Comparison of ENCODE assay signal across 10 cellular contexts in the genomic region with DNA sequence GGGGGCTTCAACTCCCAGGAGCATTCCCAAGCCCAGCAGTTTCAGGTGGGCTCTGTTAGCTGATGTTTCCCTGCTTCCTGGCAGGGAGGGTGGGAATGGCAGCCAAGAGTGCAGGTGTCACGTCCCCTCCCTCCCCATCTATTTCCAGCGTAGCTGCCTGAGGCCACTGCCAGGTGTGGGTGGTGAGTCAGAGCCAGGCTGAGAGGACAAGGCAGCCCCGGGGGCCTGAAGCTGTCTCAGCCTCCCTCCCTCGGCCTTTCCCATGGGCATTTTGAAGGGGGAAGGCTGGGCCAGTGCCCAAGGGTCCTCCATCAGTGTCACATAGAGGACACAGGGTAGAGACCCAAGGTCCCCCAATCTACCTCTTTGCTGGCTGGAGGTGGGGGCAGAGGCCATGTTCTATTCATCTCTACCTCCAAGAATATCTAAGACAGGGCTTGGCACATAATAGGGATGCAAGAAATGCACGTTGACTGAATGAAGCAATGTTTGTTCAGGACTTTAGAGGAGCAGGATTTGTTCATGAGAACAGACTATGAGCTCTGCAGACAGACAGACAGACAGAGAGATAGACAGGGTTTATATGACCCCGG. TPM values are rescaled to one million over a fixed set of nuclear protein-coding genes. Genes with fewer than 3 reads are reported as not detected.
DNase-seq lines count a peak whose midpoint lies in the region; ATAC-seq and TF ChIP-seq lines count a peak whose summit lies in the region.
"Had no signal": no experiment of that assay in that cellular context is flagged by ENCODE, and none has a peak within 500 bp of the region (broad histone marks: within the 10 kb centered on the region; RNA-seq: fewer than 3 reads in every experiment).

No MANE protein-coding gene starts in this region.

- H3K79me2 ChIP-seq in HCT116 (ENCODE audit: insufficient read depth, low read length): no peaks in the 10 kb centered on the region

- no peaks in the 10 kb centered on the region for H4K20me1 ChIP-seq in HCT116 (ENCODE audit: insufficient read depth)

- H3K9ac ChIP-seq in HCT116 (ENCODE audit: low read length): peak overlapping the region; percentile 7; the same call in 1 of the 2 replicates

- peaks cover 17 to 40% of the 10 kb centered on the region in 2 experiments for H3K4me1 ChIP-seq in HCT116 (ENCODE audit: control insufficient read depth in 1 of 2, insufficient read depth in 2 of 2, low read length in 2 of 2)

- CTCF ChIA-PET in CD4-positive, alpha-beta T cell (lab: Charles Lee): interaction anchor here (0.9 to 6.5 kb wide), 3 partner anchors 17 to 43 kb away, joined by 3 to 25 read pairs (median 12); no protein-coding TSS in a partner anchor
- CTCF ChIA-PET in HCT116 (lab: Charles Lee): interaction anchor here (1.1 to 1.9 kb wide), 2 partner anchors 41 to 44 kb away, joined by 3 to 4 read pairs; no protein-coding TSS in a partner anchor

- DNase-seq in CD4-positive, alpha-beta T cell: no peak
- DNase-seq in HCT116 (ENCODE audit: low read depth, low spot score): no peak
- DNase-seq in RPMI7951 (ENCODE audit: low read depth): peak; percentile 70
- DNase-seq in lung microvascular endothelial cell (ENCODE audit: low read depth in 2 of 2): peak; percentile 25 to 59
- DNase-seq in stimulated activated CD4-positive, alpha-beta T cell treated with anti-CD3 and anti-CD28 coated beads, Interleukin-2, amount 100 ng/mL, for 48 hours: no peak
- no peak for DNase-seq in natural killer cell treated with Interleukin-12 subunit alpha and Interleukin-12 subunit beta and Interleukin-15 and Interleukin-18, amount 100 ng/mL, for 72 hours (ENCODE audit: low spot score)
- no peak for DNase-seq in activated T-cell treated with anti-CD3 and anti-CD28 coated beads, Interleukin-2, amount 50 U/mL, for 24 hours
- DNase-seq: stimulated activated CD4-positive, alpha-beta T cell treated with anti-CD3 and anti-CD28 coated beads, Interleukin-4, amount 100 ng/mL, for 1 hour had no signal

- H3K9me3 Mint-ChIP-seq in CD4-positive, alpha-beta T cell: no peaks in the 10 kb centered on the region
- H3K9me3 Mint-ChIP-seq in natural killer cell treated with Interleukin-12 subunit alpha and Interleukin-12 subunit beta and Interleukin-15 and Interleukin-18, amount 100 ng/mL, for 72 hours: no peaks in the 10 kb centered on the region
- no peaks in the 10 kb centered on the region for H3K9me3 Mint-ChIP-seq in activated T-cell treated with anti-CD3 and anti-CD28 coated beads, Interleukin-2, amount 50 U/mL, for 24 hours

- peak overlapping the region; percentile 29 for H2AFZ ChIP-seq in HCT116 (ENCODE audit: low read depth, low read length, poor library complexity, severe bottlenecking)

- no peaks in the 10 kb centered on the region for H3K27me3 Mint-ChIP-seq in CD4-positive, alpha-beta T cell
- peaks cover 0 to 4% of the 10 kb centered on the region in 2 donors for H3K27me3 Mint-ChIP-seq in natural killer cell treated with Interleukin-12 subunit alpha and Interleukin-12 subunit beta and Interleukin-15 and Interleukin-18, amount 100 ng/mL, for 72 hours
- no peaks in the 10 kb centered on the region for H3K27me3 Mint-ChIP-seq in activated T-cell treated with anti-CD3 and anti-CD28 coated beads, Interleukin-2, amount 50 U/mL, for 24 hours
- H3K27me3 Mint-ChIP-seq: activated naive CD8-positive, alpha-beta T cell had no signal

- no peak overlapping the region for H3K4me3 ChIP-seq in HCT116 (replicated peaks in 1 of 2; ENCODE audit: low read depth in 1 of 2, low read length in 2 of 2)

- ATAC-seq in CD4-positive, alpha-beta T cell (ENCODE audit: poor library complexity): no peak
- peak; percentile 84 for ATAC-seq in HCT116
- ATAC-seq in HG03025 (IDR thresholded peaks at IDR 0.05; ENCODE audit: low FRiP score, unreplicated experiment): no peak
- ATAC-seq in natural killer cell treated with Interleukin-12 subunit alpha and Interleukin-12 subunit beta and Interleukin-15 and Interleukin-18, amount 100 ng/mL, for 72 hours: no peak

- no peaks in the 10 kb centered on the region for H3K36me3 ChIP-seq in HCT116 (ENCODE audit: control insufficient read depth in 1 of 2, insufficient read depth in 2 of 2, low read length in 2 of 2)

- no peaks in the 10 kb centered on the region for H3K36me3 Mint-ChIP-seq in CD4-positive, alpha-beta T cell (ENCODE audit: low read depth)
- H3K36me3 Mint-ChIP-seq in natural killer cell treated with Interleukin-12 subunit alpha and Interleukin-12 subunit beta and Interleukin-15 and Interleukin-18, amount 100 ng/mL, for 72 hours: no peaks in the 10 kb centered on the region
- H3K36me3 Mint-ChIP-seq in activated T-cell treated with anti-CD3 and anti-CD28 coated beads, Interleukin-2, amount 50 U/mL, for 24 hours (ENCODE audit: low read depth): no peaks in the 10 kb centered on the region
- H3K36me3 Mint-ChIP-seq: activated naive CD8-positive, alpha-beta T cell had no signal

- peak overlapping the region; percentile 70 for H3K4me2 ChIP-seq in HCT116 (ENCODE audit: low read length)

- H3K4me3 Mint-ChIP-seq in CD4-positive, alpha-beta T cell: no peak overlapping the region
- H3K4me3 Mint-ChIP-seq in natural killer cell treated with Interleukin-12 subunit alpha and Interleukin-12 subunit beta and Interleukin-15 and Interleukin-18, amount 100 ng/mL, for 72 hours: no peak overlapping the region
- no peak overlapping the region for H3K4me3 Mint-ChIP-seq in activated T-cell treated with anti-CD3 and anti-CD28 coated beads, Interleukin-2, amount 50 U/mL, for 24 hours
- H3K4me3 Mint-ChIP-seq: activated naive CD8-positive, alpha-beta T cell had no signal

- peak overlapping the region; percentile 78 for H3K27ac Mint-ChIP-seq in CD4-positive, alpha-beta T cell
- H3K27ac Mint-ChIP-seq in natural killer cell treated with Interleukin-12 subunit alpha and Interleukin-12 subunit beta and Interleukin-15 and Interleukin-18, amount 100 ng/mL, for 72 hours: no peak overlapping the region
- H3K27ac Mint-ChIP-seq in activated T-cell treated with anti-CD3 and anti-CD28 coated beads, Interleukin-2, amount 50 U/mL, for 24 hours: no peak overlapping the region

- H3K9me2 ChIP-seq in HCT116 (ENCODE audit: insufficient read depth): no peaks in the 10 kb centered on the region

- H3K4me1 Mint-ChIP-seq in CD4-positive, alpha-beta T cell (ENCODE audit: low read depth): peaks cover 81% of the 10 kb centered on the region
- peaks cover 20 to 22% of the 10 kb centered on the region in 2 donors for H3K4me1 Mint-ChIP-seq in natural killer cell treated with Interleukin-12 subunit alpha and Interleukin-12 subunit beta and Interleukin-15 and Interleukin-18, amount 100 ng/mL, for 72 hours (ENCODE audit: low read depth in 2 of 2)
- H3K4me1 Mint-ChIP-seq in activated T-cell treated with anti-CD3 and anti-CD28 coated beads, Interleukin-2, amount 50 U/mL, for 24 hours (ENCODE audit: low read depth): peaks cover 88% of the 10 kb centered on the region

- BruUV-seq in HCT116 (replicated peaks; lab: Mats Ljungman, UMichigan): no TSS peak

- no peaks in the 10 kb centered on the region for H3K27me3 ChIP-seq in CD4-positive, alpha-beta T cell (ENCODE audit: control insufficient read depth, insufficient read depth, low read length)
- no peaks in the 10 kb centered on the region for H3K27me3 ChIP-seq in HCT116 (ENCODE audit: insufficient read depth, low read length)

- TF ChIP-seq CTCF in CD4-positive, alpha-beta T cell (IDR thresholded peaks at IDR 0.05): no peak
- no peak for TF ChIP-seq CTCF in HCT116 (IDR thresholded peaks at IDR 0.05 in 2 of 3, conservative IDR thresholded peaks at IDR 0.05 in 1 of 3; ENCODE audit: borderline replicate concordance in 1 of 3, insufficient read depth in 1 of 3, low read depth in 2 of 3, low read length in 2 of 3)

- intact Hi-C loops in CD4-positive, alpha-beta T cell (cut with DNase I, micrococcal nuclease): loop anchor here in 1 of 2 experiments (2.0 to 5.0 kb wide), 2 partner anchors 33 to 39 kb away; no protein-coding TSS in a partner anchor
- intact Hi-C loops in HCT116 (cut with micrococcal nuclease): no loop called here

- no peaks in the 10 kb centered on the region for H3K9me3 ChIP-seq in CD4-positive, alpha-beta T cell (ENCODE audit: control insufficient read depth, low read length)
- H3K9me3 ChIP-seq in HCT116 (ENCODE audit: control insufficient read depth in 1 of 2, insufficient read depth in 1 of 2, low read depth in 1 of 2, low read length in 2 of 2): no peaks in the 10 kb centered on the region

- RAD21 ChIA-PET in HCT116 (lab: Charles Lee; ENCODE audit: low non-redundant PET in 1 of 2, low total read pairs in 2 of 2, uncharacterized antibody in 2 of 2, unreplicated experiment in 2 of 2): no interaction called here

- TF ChIP-seq POLR2A in HCT116 (IDR thresholded peaks at IDR 0.05; ENCODE audit: borderline replicate concordance, extremely low read depth, insufficient read depth, insufficient read length): no peak

- POLR2A ChIA-PET in CD4-positive, alpha-beta T cell (lab: Charles Lee): interaction anchor here (1.0 to 4.0 kb wide), 6 partner anchors 8 to 38 kb away, joined by 3 to 25 read pairs (median 20); a partner anchor contains a TSS
- POLR2A ChIA-PET in HCT116 (lab: Charles Lee): interaction anchor here (1.4 kb wide), 1 partner anchor 35 kb away, joined by 7 read pairs; a partner anchor contains a TSS

- H3K27ac ChIP-seq in CD4-positive, alpha-beta T cell (ENCODE audit: low read depth, low read length): no peak overlapping the region
- no peak overlapping the region for H3K27ac ChIP-seq in HCT116 (ENCODE audit: low read depth, low read length)

- no peak for TF ChIP-seq RAD21 in HCT116 (IDR thresholded peaks at IDR 0.05; ENCODE audit: low read depth)

TF ChIP-seq in HCT116, 20 proteins besides CTCF, POLR2A, EP300 and RAD21 (continues in another document):
- TF ChIP-seq, protein P1, sequence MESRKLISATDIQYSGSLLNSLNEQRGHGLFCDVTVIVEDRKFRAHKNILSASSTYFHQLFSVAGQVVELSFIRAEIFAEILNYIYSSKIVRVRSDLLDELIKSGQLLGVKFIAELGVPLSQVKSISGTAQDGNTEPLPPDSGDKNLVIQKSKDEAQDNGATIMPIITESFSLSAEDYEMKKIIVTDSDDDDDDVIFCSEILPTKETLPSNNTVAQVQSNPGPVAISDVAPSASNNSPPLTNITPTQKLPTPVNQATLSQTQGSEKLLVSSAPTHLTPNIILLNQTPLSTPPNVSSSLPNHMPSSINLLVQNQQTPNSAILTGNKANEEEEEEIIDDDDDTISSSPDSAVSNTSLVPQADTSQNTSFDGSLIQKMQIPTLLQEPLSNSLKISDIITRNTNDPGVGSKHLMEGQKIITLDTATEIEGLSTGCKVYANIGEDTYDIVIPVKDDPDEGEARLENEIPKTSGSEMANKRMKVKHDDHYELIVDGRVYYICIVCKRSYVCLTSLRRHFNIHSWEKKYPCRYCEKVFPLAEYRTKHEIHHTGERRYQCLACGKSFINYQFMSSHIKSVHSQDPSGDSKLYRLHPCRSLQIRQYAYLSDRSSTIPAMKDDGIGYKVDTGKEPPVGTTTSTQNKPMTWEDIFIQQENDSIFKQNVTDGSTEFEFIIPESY (IDR thresholded peaks at IDR 0.05; ENCODE audit: extremely low read depth, insufficient replicate concordance, low read length): no peak

RNA-seq across cellular contexts. Expression of a gene that starts 34.4 kb away (rescaled TPM):
- 10 to 100 TPM; 89.8 to 90.4 TPM for total RNA-seq in CD4-positive, alpha-beta T cell
- total RNA-seq in HCT116 (2021; ENCODE audit: unreplicated experiment) (183 TPM), lung microvascular endothelial cell (479 and 520 TPM in 2 replicates)
- 116 and 167 TPM in 2 replicates for polyA plus RNA-seq in HCT116 (2012)
- total RNA-seq in RPMI7951 (2014; rRNA removed; shearing (Covaris generic)): 83.1 and 90.8 TPM in 2 replicates
- total RNA-seq in natural killer cell treated with Interleukin-12 subunit alpha and Interleukin-12 subunit beta and Interleukin-15 and Interleukin-18, amount 100 ng/mL, for 72 hours: 1 to 10 TPM; 2.6 to 5.0 TPM

Comparison
In these comparisons a context has a peak if more than half of its experiments do, and no peak if none do; other contexts are left out.
1. DNase-seq: peak in RPMI7951 (single experiment) and lung microvascular endothelial cell (2 of 2); none in CD4-positive, alpha-beta T cell (0 of 10), HCT116 (single experiment), stimulated activated CD4-positive, alpha-beta T cell treated with anti-CD3 and anti-CD28 coated beads, Interleukin-2, amount 100 ng/mL, for 48 hours (0 of 2), natural killer cell treated with Interleukin-12 subunit alpha and Interleukin-12 subunit beta and Interleukin-15 and Interleukin-18, amount 100 ng/mL, for 72 hours (single experiment) and activated T-cell treated with anti-CD3 and anti-CD28 coated beads, Interleukin-2, amount 50 U/mL, for 24 hours (single experiment).
2. RNA of a gene that starts 34.4 kb away (total RNA-seq): 479 to 520 TPM in lung microvascular endothelial cell, 183 TPM in HCT116 (single experiment), 89.8 to 90.4 TPM in CD4-positive, alpha-beta T cell and 83.1 to 90.8 TPM in RPMI7951; 2.6 to 5.0 TPM in natural killer cell treated with Interleukin-12 subunit alpha and Interleukin-12 subunit beta and Interleukin-15 and Interleukin-18, amount 100 ng/mL, for 72 hours; every median in the first group is over 10 times any median in the second.